6 cellular contexts compared by ENCODE assay signal in the genomic region with DNA sequence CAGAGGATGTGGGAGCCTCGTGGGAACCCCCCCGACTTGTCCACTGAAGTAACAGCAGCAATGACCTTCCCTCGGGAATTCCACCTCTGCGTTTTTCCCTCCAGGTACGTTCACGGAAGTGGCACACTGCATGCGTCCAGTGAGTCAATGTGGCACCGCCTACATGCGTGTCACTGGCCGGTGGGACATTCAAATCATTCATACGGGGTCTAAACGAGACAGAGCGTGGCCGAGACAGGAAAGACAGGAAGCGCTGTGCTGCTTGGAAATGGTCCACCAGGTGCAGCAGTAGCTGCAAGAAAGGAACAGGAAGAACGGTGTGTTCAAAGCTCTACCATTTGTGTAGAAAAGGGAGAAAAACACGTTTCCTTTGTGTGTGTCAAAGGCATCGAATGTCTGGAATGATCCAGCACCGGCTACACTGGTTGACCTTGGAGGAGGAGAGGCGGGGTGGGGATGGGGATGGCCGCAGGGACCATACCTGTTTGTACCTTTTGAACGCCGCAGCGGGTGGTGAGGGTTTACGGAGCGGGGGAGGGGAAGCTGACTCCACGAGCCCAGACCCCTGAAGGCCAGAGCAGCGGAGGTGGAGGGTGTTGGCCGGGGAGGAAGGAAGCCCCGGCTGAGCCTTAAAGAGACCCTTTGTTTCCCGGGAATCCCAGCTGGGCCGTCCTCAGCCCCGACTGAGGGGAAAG. TPM values are rescaled to one million over a fixed set of nuclear protein-coding genes. Genes with fewer than 3 reads are reported as not detected.
DNase-seq lines count a peak whose midpoint lies in the region; ATAC-seq and TF ChIP-seq lines count a peak whose summit lies in the region.

No MANE protein-coding gene starts in this region.

- H3K27me3 ChIP-seq in SK-N-SH (ENCODE audit: insufficient read depth) = no peaks in the 10 kb centered on the region

- H3K4me2 ChIP-seq in SK-N-SH = no peak overlapping the region

- H3K9me3 Mint-ChIP-seq in IgD-negative memory B cell (no peaks in the 10 kb centered on the region), naive B cell (no peaks in the 10 kb centered on the region)
- H3K9me3 Mint-ChIP-seq in activated naive CD8-positive, alpha-beta T cell treated with anti-CD3 and anti-CD28 coated beads, Interleukin-2, amount 10 ng/mL, durations not matched to agents 7 days and 5 days = no peaks in the 10 kb centered on the region

- peaks cover 5 to 23% of the 10 kb centered on the region in 2 experiments; a peak in 2 of 4 replicates for H3K4me1 ChIP-seq in SK-N-SH (ENCODE audit: control insufficient read depth in 1 of 2, insufficient read depth in 2 of 2, low read depth in 1 of 2, low read length in 1 of 2)

- peaks cover 17% of the 10 kb centered on the region for H4K20me1 ChIP-seq in SK-N-SH (ENCODE audit: insufficient read depth)

- POLR2A ChIA-PET in activated naive CD8-positive, alpha-beta T cell treated with anti-CD3 and anti-CD28 coated beads, Interleukin-2, amount 10 ng/mL, durations not matched to agents 7 days and 5 days (lab: Charles Lee) = interaction anchor here (0.6 to 2.6 kb wide), 3 partner anchors 8 to 160 kb away, joined by 3 to 14 read pairs (median 7); a partner anchor contains a TSS
- POLR2A ChIA-PET in SK-N-SH (lab: Yijun Ruan, JAX) = no interaction called here

- no peak for TF ChIP-seq RAD21 in SK-N-SH (IDR thresholded peaks at IDR 0.05; ENCODE audit: low read length)

- DNase-seq in activated naive CD8-positive, alpha-beta T cell treated with anti-CD3 and anti-CD28 coated beads, Interleukin-2, amount 10 ng/mL, durations not matched to agents 7 days and 5 days = peak; percentile 50
- peak; percentile 78 for DNase-seq in naive B cell
- DNase-seq in SK-N-SH = no peak
- no peak for DNase-seq in NCI-H2107 treated with DMSO at 0.1 percent for 48 hours (lab: John Stamatoyannopoulos, UW; ENCODE audit: unreplicated experiment)

- H3K9ac ChIP-seq in SK-N-SH = no peak overlapping the region

- H3K4me1 Mint-ChIP-seq in IgD-negative memory B cell (peaks cover 6 to 20% (median 13%) of the 10 kb centered on the region in 3 donors), naive B cell (peaks cover 12 to 35% (median 26%) of the 10 kb centered on the region in 3 donors)
- peaks cover 9% of the 10 kb centered on the region for H3K4me1 Mint-ChIP-seq in activated naive CD8-positive, alpha-beta T cell treated with anti-CD3 and anti-CD28 coated beads, Interleukin-2, amount 10 ng/mL, durations not matched to agents 7 days and 5 days

- H3K27ac Mint-ChIP-seq in IgD-negative memory B cell (peak overlapping the region; percentile 78 to 97 (median 88)), naive B cell (peak overlapping the region; percentile 67 to 98 (median 96))
- peak overlapping the region; percentile 65 for H3K27ac Mint-ChIP-seq in activated naive CD8-positive, alpha-beta T cell treated with anti-CD3 and anti-CD28 coated beads, Interleukin-2, amount 10 ng/mL, durations not matched to agents 7 days and 5 days

- no peaks in the 10 kb centered on the region for H3K9me2 ChIP-seq in SK-N-SH

- peak; percentile 23 for ATAC-seq in activated naive CD8-positive, alpha-beta T cell treated with anti-CD3 and anti-CD28 coated beads, Interleukin-2, amount 10 ng/mL, durations not matched to agents 7 days and 5 days (ENCODE audit: low read depth)
- ATAC-seq in naive B cell (ENCODE audit: low read depth in 2 of 2) = peak; percentile 61 to 76
- ATAC-seq in HG02588 (IDR thresholded peaks at IDR 0.05; ENCODE audit: unreplicated experiment) = no peak

- no peaks in the 10 kb centered on the region for H3K9me3 ChIP-seq in SK-N-SH

- no peaks in the 10 kb centered on the region for H3K36me3 ChIP-seq in SK-N-SH (replicated peaks in 1 of 2; ENCODE audit: control insufficient read depth in 1 of 2, insufficient read depth in 2 of 2, low read length in 1 of 2)

- no peak overlapping the region for H2AFZ ChIP-seq in SK-N-SH (ENCODE audit: low read depth)

- H3K79me2 ChIP-seq in SK-N-SH (ENCODE audit: insufficient read depth) = peaks cover 28% of the 10 kb centered on the region

- H3K36me3 Mint-ChIP-seq in IgD-negative memory B cell (no peaks in the 10 kb centered on the region), naive B cell (no peaks in the 10 kb centered on the region)
- H3K36me3 Mint-ChIP-seq in activated naive CD8-positive, alpha-beta T cell treated with anti-CD3 and anti-CD28 coated beads, Interleukin-2, amount 10 ng/mL, durations not matched to agents 7 days and 5 days = no peaks in the 10 kb centered on the region

- no peak for TF ChIP-seq EP300 in SK-N-SH (IDR thresholded peaks at IDR 0.05; ENCODE audit: borderline replicate concordance in 1 of 2, low read depth in 1 of 2, low read length in 1 of 2)

- no peak overlapping the region for H3K4me3 ChIP-seq in SK-N-SH (ENCODE audit: low read depth in 2 of 2, low read length in 1 of 2)

- H3K27ac ChIP-seq in SK-N-SH (ENCODE audit: low read depth in 2 of 2, low read length in 1 of 2) = no peak overlapping the region

- no peak for TF ChIP-seq CTCF in SK-N-SH (IDR thresholded peaks at IDR 0.05)

- no peaks in the 10 kb centered on the region for H3K27me3 Mint-ChIP-seq in IgD-negative memory B cell
- peaks cover 5% of the 10 kb centered on the region for H3K27me3 Mint-ChIP-seq in activated naive CD8-positive, alpha-beta T cell treated with anti-CD3 and anti-CD28 coated beads, Interleukin-2, amount 10 ng/mL, durations not matched to agents 7 days and 5 days
- no peaks in the 10 kb centered on the region for H3K27me3 Mint-ChIP-seq in naive B cell

- WGBS in SK-N-SH (ENCODE audit: low lambda C conversion rate) = 94% methylated on average over 24 of the region's 33 CpGs

- CTCF ChIA-PET in SK-N-SH (lab: Yijun Ruan, JAX) = interaction anchor here (0.8 to 1.2 kb wide), 4 partner anchors 14 to 318 kb away, joined by 3 to 4 read pairs (median 4); a partner anchor contains a TSS

- H3F3A ChIP-seq in SK-N-SH (replicated peaks; ENCODE audit: insufficient read depth) = peaks cover 4% of the 10 kb centered on the region

- peak overlapping the region; percentile 85 to 92 (median 90) for H3K4me3 Mint-ChIP-seq in IgD-negative memory B cell
- peak overlapping the region; percentile 87 for H3K4me3 Mint-ChIP-seq in activated naive CD8-positive, alpha-beta T cell treated with anti-CD3 and anti-CD28 coated beads, Interleukin-2, amount 10 ng/mL, durations not matched to agents 7 days and 5 days
- H3K4me3 Mint-ChIP-seq in naive B cell = peak overlapping the region; percentile 70 to 96 (median 96)

TF ChIP-seq in SK-N-SH, 30 proteins besides CTCF, POLR2A, EP300 and RAD21:
- TF ChIP-seq RCOR1 (IDR thresholded peaks at IDR 0.05; ENCODE audit: low read length) (no peak), MXI1 (IDR thresholded peaks at IDR 0.05; ENCODE audit: low read depth, low read length) (no peak)
TF ChIP-seq in SK-N-SH: peak in this region for 0.

RNA-seq across cellular contexts. Expression of a gene that starts 1.7 kb away (rescaled TPM):
- polyA plus RNA-seq in IgD-negative memory B cell (7.3 TPM), naive B cell (ENCODE audit: low read depth in 6 of 6) (10 to 100 TPM in 5 of 6 donors, 1 to 10 TPM in 1; 7.1 to 24.3 (median 17.2) TPM), SK-N-SH (2012; rRNA removed) (133 and 166 TPM in 2 replicates)
- total RNA-seq in activated naive CD8-positive, alpha-beta T cell treated with anti-CD3 and anti-CD28 coated beads, Interleukin-2, amount 10 ng/mL, durations not matched to agents 7 days and 5 days = 10 to 100 TPM; 58.9 to 59.0 TPM
- 36.0 and 79.9 TPM in 2 replicates for polyA plus RNA-seq in SK-N-SH (2012; cell fraction: cytosol; rRNA removed)
- 268 and 315 TPM in 2 replicates for polyA plus RNA-seq in SK-N-SH (2012; cell fraction: nucleus; rRNA removed)

RNA-seq across cellular contexts. Expression of a gene that starts 13.1 kb away (rescaled TPM):
- polyA plus RNA-seq in IgD-negative memory B cell (69.8 TPM), naive B cell (ENCODE audit: low read depth in 6 of 6) (10 to 100 TPM; 60.1 to 76.8 (median 65.7) TPM), SK-N-SH (2012; rRNA removed) (266 and 320 TPM in 2 replicates)
- total RNA-seq in activated naive CD8-positive, alpha-beta T cell treated with anti-CD3 and anti-CD28 coated beads, Interleukin-2, amount 10 ng/mL, durations not matched to agents 7 days and 5 days = 10 to 100 TPM; 64.4 to 67.5 TPM
- polyA plus RNA-seq in SK-N-SH (2012; cell fraction: cytosol; rRNA removed) = 181 and 235 TPM in 2 replicates
- 203 and 269 TPM in 2 replicates for polyA plus RNA-seq in SK-N-SH (2012; cell fraction: nucleus; rRNA removed)

RNA-seq across cellular contexts. Expression of a gene that starts 13.5 kb away (rescaled TPM):
- polyA plus RNA-seq in IgD-negative memory B cell = 106 TPM
- total RNA-seq in activated naive CD8-positive, alpha-beta T cell treated with anti-CD3 and anti-CD28 coated beads, Interleukin-2, amount 10 ng/mL, durations not matched to agents 7 days and 5 days = 1 to 10 TPM; 8.2 to 8.8 TPM
- 100 to 1,000 TPM in 1 of 6 donors, 10 to 100 TPM in 5; 56.9 to 104 (median 65.1) TPM for polyA plus RNA-seq in naive B cell (ENCODE audit: low read depth in 6 of 6)
- 417 and 509 TPM in 2 replicates for polyA plus RNA-seq in SK-N-SH (2012; rRNA removed)
- polyA plus RNA-seq in SK-N-SH (2012; cell fraction: cytosol; rRNA removed) = 206 and 304 TPM in 2 replicates
- polyA plus RNA-seq in SK-N-SH (2012; cell fraction: nucleus; rRNA removed) = 278 and 300 TPM in 2 replicates

RNA-seq across cellular contexts. Expression of a gene that starts 18.2 kb away (rescaled TPM):
- polyA plus RNA-seq in IgD-negative memory B cell (7.2 TPM), naive B cell (ENCODE audit: low read depth in 6 of 6) (1 to 10 TPM; 3.8 to 9.4 (median 5.2) TPM), SK-N-SH (2012; rRNA removed) (53.0 and 56.6 TPM in 2 replicates)
- total RNA-seq in activated naive CD8-positive, alpha-beta T cell treated with anti-CD3 and anti-CD28 coated beads, Interleukin-2, amount 10 ng/mL, durations not matched to agents 7 days and 5 days = 1 to 10 TPM; 5.6 to 7.9 TPM
- polyA plus RNA-seq in SK-N-SH (2012; cell fraction: cytosol; rRNA removed) = 14.3 and 25.0 TPM in 2 replicates
- polyA plus RNA-seq in SK-N-SH (2012; cell fraction: nucleus; rRNA removed) = 214 and 256 TPM in 2 replicates

RNA-seq across cellular contexts. Expression of a gene that starts 30.9 kb away (rescaled TPM):
- polyA plus RNA-seq in IgD-negative memory B cell (1.6 TPM), naive B cell (ENCODE audit: low read depth in 6 of 6) (1 to 10 TPM in 5 of 6 donors, under 1 TPM in 1; 0.93 to 2.7 (median 1.9) TPM), SK-N-SH (2012; rRNA removed) (12.5 and 19.9 TPM in 2 replicates)
- total RNA-seq in activated naive CD8-positive, alpha-beta T cell treated with anti-CD3 and anti-CD28 coated beads, Interleukin-2, amount 10 ng/mL, durations not matched to agents 7 days and 5 days = 10 to 100 TPM; 30.9 to 32.5 TPM
- 14.9 and 21.4 TPM in 2 replicates for polyA plus RNA-seq in SK-N-SH (2012; cell fraction: cytosol; rRNA removed)
- polyA plus RNA-seq in SK-N-SH (2012; cell fraction: nucleus; rRNA removed) = 26.8 and 32.0 TPM in 2 replicates

Comparison
In these comparisons a context has a peak if more than half of its experiments do, and no peak if none do; other contexts are left out.
1. DNase-seq: peak in activated naive CD8-positive, alpha-beta T cell treated with anti-CD3 and anti-CD28 coated beads, Interleukin-2, amount 10 ng/mL, durations not matched to agents 7 days and 5 days (single experiment) and naive B cell (single experiment); none in SK-N-SH (single experiment) and NCI-H2107 treated with DMSO at 0.1 percent for 48 hours (single experiment).
2. Peak in every context shown above with its lines, with median percentiles within 50 percentile points of each other: H3K27ac Mint-ChIP-seq and H3K4me3 Mint-ChIP-seq.